Comparison of ENCODE assay signal across 8 cellular contexts in the genomic region with DNA sequence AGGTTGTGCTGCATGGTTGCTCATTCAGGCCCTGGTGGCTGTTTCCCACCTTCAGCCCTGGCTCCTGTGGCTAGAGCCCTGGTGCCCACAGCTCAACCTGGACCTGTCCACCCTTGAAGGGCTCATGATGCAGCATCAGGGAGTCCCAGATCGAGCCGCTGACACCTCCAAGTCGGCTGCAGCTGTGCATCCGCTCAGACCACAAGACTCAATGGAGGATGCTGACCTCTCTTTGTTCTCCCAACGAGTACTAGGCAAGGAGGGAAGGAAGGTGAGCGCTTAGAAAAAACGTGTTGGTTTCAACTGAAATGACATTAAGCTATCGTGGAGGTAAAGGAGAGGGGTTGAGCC. TPM values are rescaled to one million over a fixed set of nuclear protein-coding genes. Genes with fewer than 3 reads are reported as not detected.
A peak's percentile ranks its signal among the peaks of the same experiment; 100 is the strongest.
DNase-seq lines count a peak whose midpoint lies in the region; ATAC-seq and TF ChIP-seq lines count a peak whose summit lies in the region.

No MANE protein-coding gene starts in this region.

- WGBS in heart right ventricle, 2 donors = 25 to 35% methylated on average over 8 of the region's 8 CpGs
- WGBS in spleen, 5 donors = 14 to 25% (median 20%) methylated on average over 7 to 8 of the region's 8 CpGs

- intact Hi-C loops in heart right ventricle (cut with DNase I) = loop anchor here in 1 of 10 donors (5.0 kb wide), 1 partner anchor 39 kb away; a partner anchor contains a TSS
- intact Hi-C loops in spleen (cut with DNase I; ENCODE audit: low total_unique reads) = no loop called here

- no peak for TF ChIP-seq CTCF in VCaP (conservative IDR thresholded peaks at IDR 0.05)
- TF ChIP-seq CTCF in heart right ventricle (IDR thresholded peaks at IDR 0.05) = no peak
- TF ChIP-seq CTCF in spleen (IDR thresholded peaks at IDR 0.05 in 8 of 11, conservative IDR thresholded peaks at IDR 0.05 in 3 of 11) = no peak

- H3K9me3 ChIP-seq in heart right ventricle (no peaks in the 10 kb centered on the region), spleen (no peaks in the 10 kb centered on the region)

- peak overlapping the region in 9 of 10 donors; percentile 41 to 65 (median 62) for H3K4me3 ChIP-seq in heart right ventricle
- peak overlapping the region; percentile 40 to 86 (median 47) for H3K4me3 ChIP-seq in spleen

- peak overlapping the region; percentile 93 for H3K27ac ChIP-seq in VCaP
- H3K27ac ChIP-seq in heart right ventricle = peak overlapping the region in 3 of 10 donors; percentile 39 to 62 (median 59)
- H3K27ac ChIP-seq in spleen = peak overlapping the region in 5 of 8 donors; percentile 26 to 82 (median 72)

- H3K4me1 ChIP-seq in heart right ventricle = peaks cover 0 to 42% (median 12%) of the 10 kb centered on the region in 9 donors
- peaks cover 8 to 50% (median 28%) of the 10 kb centered on the region in 6 donors for H3K4me1 ChIP-seq in spleen

- no peak for TF ChIP-seq POLR2A in spleen (IDR thresholded peaks at IDR 0.05)

- ATAC-seq in HG02840 (IDR thresholded peaks at IDR 0.05; ENCODE audit: low FRiP score, unreplicated experiment) (peak; percentile 30), heart right ventricle (peak in 6 of 8 donors; percentile 13 to 30 (median 18))

- H3K27me3 ChIP-seq in heart right ventricle (no peaks in the 10 kb centered on the region), spleen (replicated peaks in 1 of 7) (no peaks in the 10 kb centered on the region)

- peak; percentile 39 for DNase-seq in NCI-H1092 treated with DMSO at 0.1 percent for 48 hours (lab: John Stamatoyannopoulos, UW)
- no peak for DNase-seq in NCI-H1092 (lab: John Stamatoyannopoulos, UW)
- DNase-seq in heart right ventricle = no peak
- peak; percentile 81 for DNase-seq in spleen
- DNase-seq in NCI-H1417 treated with DMSO at 0.1 percent for 48 hours (lab: John Stamatoyannopoulos, UW) = no peak
- DNase-seq in stimulated activated CD4-positive, alpha-beta T cell treated with anti-CD3 and anti-CD28 coated beads, Interleukin-2, amount 100 ng/mL, for 24 hours = no peak

- peaks cover 0 to 6% (median 0%) of the 10 kb centered on the region in 9 donors for H3K36me3 ChIP-seq in heart right ventricle
- H3K36me3 ChIP-seq in spleen = peaks cover 0 to 8% (median 5%) of the 10 kb centered on the region in 6 donors

RNA-seq across cellular contexts. Expression of a gene that starts 9.5 kb away (rescaled TPM):
- not detected for total RNA-seq in heart right ventricle
- polyA plus RNA-seq in heart right ventricle = not detected
- under 1 TPM in 4 of 7 donors, not detected in 3; 0.33 to 0.77 (median 0.47) TPM for total RNA-seq in spleen
- under 1 TPM; 0.06 to 0.33 (median 0.18) TPM for polyA plus RNA-seq in spleen

RNA-seq across cellular contexts. Expression of a gene that starts 28.4 kb away (rescaled TPM):
- 10 to 100 TPM; 65.7 to 84.3 (median 79.1) TPM for total RNA-seq in heart right ventricle
- polyA plus RNA-seq in heart right ventricle = 10 to 100 TPM; 60.0 to 81.7 TPM
- 10 to 100 TPM; 35.3 to 48.4 (median 43.0) TPM for total RNA-seq in spleen
- 10 to 100 TPM; 48.5 to 59.1 (median 58.7) TPM for polyA plus RNA-seq in spleen

RNA-seq across cellular contexts. Expression of a gene that starts 40.2 kb away (rescaled TPM):
- total RNA-seq in heart right ventricle (10 to 100 TPM in 5 of 10 donors, 1 to 10 TPM in 5; 6.7 to 10.5 (median 9.9) TPM), spleen (10 to 100 TPM; 16.7 to 27.9 (median 22.8) TPM)
- polyA plus RNA-seq in heart right ventricle (10 to 100 TPM; 10.4 to 19.2 TPM), spleen (10 to 100 TPM; 17.6 to 28.7 (median 23.6) TPM)

RNA-seq across cellular contexts. Expression of a gene that starts 41.7 kb away (rescaled TPM):
- total RNA-seq in heart right ventricle = 100 to 1,000 TPM in 8 of 10 donors, 10 to 100 TPM in 2; 90.1 to 138 (median 110) TPM
- polyA plus RNA-seq in heart right ventricle = 100 to 1,000 TPM; 102 to 113 TPM
- total RNA-seq in spleen = 10 to 100 TPM; 64.0 to 90.8 (median 76.7) TPM
- 10 to 100 TPM; 25.5 to 54.3 (median 34.7) TPM for polyA plus RNA-seq in spleen

RNA-seq across cellular contexts. Expression of a gene that starts 42.2 kb away (rescaled TPM):
- total RNA-seq in heart right ventricle (1 to 10 TPM in 4 of 10 donors, under 1 TPM in 5, not detected in 1; 0.19 to 1.5 (median 0.61) TPM), spleen (1 to 10 TPM in 6 of 7 donors, under 1 TPM in 1; 0.59 to 2.5 (median 1.3) TPM)
- polyA plus RNA-seq in heart right ventricle (under 1 TPM; 0.37 to 0.42 TPM), spleen (1 to 10 TPM in 2 of 3 donors, under 1 TPM in 1; 0.65 to 1.1 (median 1.0) TPM)

Comparison
In these comparisons a context has a peak if more than half of its experiments do, and no peak if none do; other contexts are left out.
1. DNase-seq: peak in NCI-H1092 treated with DMSO at 0.1 percent for 48 hours (single experiment) and spleen (single experiment); none in NCI-H1092 (single experiment), heart right ventricle (0 of 2), NCI-H1417 treated with DMSO at 0.1 percent for 48 hours (single experiment) and stimulated activated CD4-positive, alpha-beta T cell treated with anti-CD3 and anti-CD28 coated beads, Interleukin-2, amount 100 ng/mL, for 24 hours (0 of 2).